Comparison of ENCODE assay signal across 1 cellular context in the genomic region with DNA sequence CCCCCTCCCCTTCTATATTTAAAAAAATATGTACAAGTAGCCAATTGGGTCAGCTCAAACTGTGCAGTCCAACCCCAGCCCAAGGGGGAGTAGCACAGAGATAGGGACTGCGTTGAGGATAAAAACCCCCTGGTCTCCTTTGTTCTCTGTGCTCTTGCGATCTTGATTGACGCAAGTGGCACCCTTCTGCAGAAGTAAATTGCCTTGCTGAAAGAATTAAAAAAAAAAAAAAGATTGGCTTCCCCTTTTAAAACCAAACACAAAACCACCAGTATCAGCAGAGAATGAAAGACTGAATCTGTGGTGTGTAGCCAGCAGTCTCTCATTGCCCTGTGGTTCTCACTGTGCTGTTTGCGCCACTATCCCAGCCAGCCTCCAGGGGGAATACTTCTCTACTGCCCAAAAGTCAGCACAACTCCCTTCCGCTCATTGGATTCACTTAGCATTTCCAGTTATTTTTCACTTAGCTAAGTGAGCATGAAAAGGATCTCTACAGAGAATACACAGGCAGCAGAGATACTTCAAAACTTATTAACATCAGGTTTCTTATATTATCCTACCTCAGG.
TF ChIP-seq lines count a peak whose summit lies in the region.

No MANE protein-coding gene starts in this region.

TF ChIP-seq in A549, 52 proteins besides CTCF, POLR2A, EP300 and RAD21 (continued from another document):
- TF ChIP-seq HMGXB4 (CRISPR knock-in tag; IDR thresholded peaks at IDR 0.05; ENCODE audit: borderline replicate concordance) (no peak), SMC3 (IDR thresholded peaks at IDR 0.05) (no peak), EHMT2 (IDR thresholded peaks at IDR 0.05; ENCODE audit: low read depth) (no peak), MAX (IDR thresholded peaks at IDR 0.05) (no peak), KDM5A (IDR thresholded peaks at IDR 0.05) (no peak)
